7 cellular contexts compared by ENCODE assay signal in the genomic region with DNA sequence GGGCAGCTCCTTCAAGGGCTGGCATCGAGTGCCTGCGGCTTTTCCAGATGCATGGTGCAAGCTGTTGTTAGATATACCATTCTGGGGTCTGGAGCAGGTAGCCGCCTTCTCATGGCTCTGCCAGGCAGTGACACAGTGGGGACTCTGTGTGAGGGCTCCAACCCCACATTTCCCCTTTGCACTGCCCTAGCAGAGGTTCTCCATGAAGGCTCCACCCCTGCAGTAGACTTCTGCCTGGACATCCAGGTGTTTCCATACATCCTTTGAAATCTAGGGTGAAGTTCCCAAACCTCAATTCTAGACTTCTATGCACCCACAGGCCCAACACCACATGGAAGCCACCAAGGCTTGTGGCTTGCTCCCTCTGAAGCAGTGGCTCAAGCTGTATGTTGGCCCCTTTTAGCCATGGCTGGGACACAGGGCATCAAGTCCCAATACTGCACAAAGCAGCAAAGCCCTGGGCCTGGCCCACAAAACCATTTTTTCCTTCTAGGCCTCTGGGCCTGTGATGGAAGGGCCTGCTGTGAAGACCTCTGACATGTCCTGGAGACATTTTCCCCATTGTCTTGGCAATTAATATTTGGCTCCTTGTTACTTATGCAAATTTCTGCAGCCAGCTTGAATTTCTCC. TPM values are rescaled to one million over a fixed set of nuclear protein-coding genes. Genes with fewer than 3 reads are reported as not detected.
DNase-seq lines count a peak whose midpoint lies in the region; ATAC-seq, FAIRE-seq and TF ChIP-seq lines count a peak whose summit lies in the region.
"Not testable (repeated sequence)": the region's sequence is repeated elsewhere in the genome, so short reads cannot be mapped to it uniquely, and the experiment has no call there.

No MANE protein-coding gene starts in this region.

- peak overlapping the region; percentile 68 for H2AK5ac ChIP-seq in mesenchymal stem cell (ENCODE audit: low read length, severe bottlenecking)

- SMC1A ChIA-PET in GM12878 (lab: Charles Lee; ENCODE audit: uncharacterized antibody, unreplicated experiment): not testable (repeated sequence)

- H3K4me3 Mint-ChIP-seq in chondrocyte (ENCODE audit: unreplicated experiment): not testable (repeated sequence)

- H3K27ac Mint-ChIP-seq in chondrocyte (ENCODE audit: unreplicated experiment): peak overlapping the region; percentile 91

- TF ChIP-seq CTCF in A549 (IDR thresholded peaks at IDR 0.05); C4-2B (conservative IDR thresholded peaks at IDR 0.05); HEK293 (tag by site-specific recombination; IDR thresholded peaks at IDR 0.05); GM12878 (IDR thresholded peaks at IDR 0.05 in 2 of 3, conservative IDR thresholded peaks at IDR 0.05 in 1 of 3; ENCODE audit: control insufficient read depth in 2 of 3, extremely low read depth in 1 of 3, insufficient read depth in 1 of 3, low read depth in 3 of 3, low read length in 3 of 3); chondrocyte (IDR thresholded peaks at IDR 0.05); HepG2 (CRISPR knock-in tag; IDR thresholded peaks at IDR 0.05): not testable (repeated sequence)

- not testable (repeated sequence) for TF ChIP-seq POLR2A in A549 (IDR thresholded peaks at IDR 0.05; ENCODE audit: low read length); GM12878 (IDR thresholded peaks at IDR 0.05; ENCODE audit: low read depth, low read length); HepG2 (IDR thresholded peaks at IDR 0.05; ENCODE audit: insufficient read depth in 1 of 2, low read depth in 2 of 2, low read length in 2 of 2)

- not testable (repeated sequence) for H2BK5ac ChIP-seq in mesenchymal stem cell (ENCODE audit: low read depth, low read length, poor library complexity, severe bottlenecking)

- BruUV-seq in GM12878 (replicated peaks; lab: Mats Ljungman, UMichigan); HepG2 (replicated peaks; lab: Mats Ljungman, UMichigan): not testable (repeated sequence)

- H3K79me2 ChIP-seq in GM12878 (ENCODE audit: control insufficient read depth, insufficient read depth, low read length): peaks cover 28% of the 10 kb centered on the region
- H3K79me2 ChIP-seq in HepG2 (ENCODE audit: insufficient read depth, low read length): peaks cover 40% of the 10 kb centered on the region

- H3K79me1 ChIP-seq in mesenchymal stem cell (replicated peaks; ENCODE audit: low read length, poor library complexity, severe bottlenecking): peaks cover 20% of the 10 kb centered on the region

- not testable (repeated sequence) for H3K14ac ChIP-seq in mesenchymal stem cell (ENCODE audit: low read length in 2 of 2)

- not testable (repeated sequence) for FAIRE-seq in A549 (lab: Jason Lieb, UNC); GM12878 (lab: Jason Lieb, UNC); HepG2 (lab: Jason Lieb, UNC)

- H3K4ac ChIP-seq in mesenchymal stem cell (ENCODE audit: low read depth in 1 of 2, low read length in 2 of 2): not testable (repeated sequence)

- H3K27ac ChIP-seq in A549 (peak overlapping the region; percentile 51 to 71; a peak in 5 of 6 replicates), C4-2B (peak overlapping the region; percentile 14; the same call in 1 of the 2 replicates), HepG2 (ENCODE audit: extremely low read length, insufficient read depth, low read length) (peak overlapping the region; percentile 40), mesenchymal stem cell (ENCODE audit: low read length, poor library complexity, severe bottlenecking) (peak overlapping the region; percentile 74)
- H3K27ac ChIP-seq in HEK293 (ENCODE audit: extremely low read depth, low read depth, low read length); GM12878 (ENCODE audit: control insufficient read depth, insufficient read depth): not testable (repeated sequence)

- 100% methylated on average over 3 of the region's 3 CpGs for WGBS in A549 (ENCODE audit: missing lambda C conversion rate)
- WGBS in GM12878 (ENCODE audit: insufficient coverage, insufficient replicate concordance, low lambda C conversion rate, missing lambda C conversion rate): 86% methylated on average over 3 of the region's 3 CpGs
- 100% methylated on average over 3 of the region's 3 CpGs for WGBS in HepG2 (ENCODE audit: low lambda C conversion rate)
- 95% methylated on average over 3 of the region's 3 CpGs for WGBS in mesenchymal stem cell

- not testable (repeated sequence) for H2BK15ac ChIP-seq in mesenchymal stem cell (ENCODE audit: low read depth, poor library complexity, severe bottlenecking)

- H3K4me1 ChIP-seq in A549 (peaks cover 15% of the 10 kb centered on the region; the same call in 1 of the 3 replicates), HepG2 (ENCODE audit: insufficient read depth, low read length) (peaks cover 34% of the 10 kb centered on the region)
- not testable (repeated sequence) for H3K4me1 ChIP-seq in HEK293 (ENCODE audit: control insufficient read depth, insufficient read depth, low read length); GM12878 (ENCODE audit: control insufficient read depth, insufficient read depth, low read length); mesenchymal stem cell (ENCODE audit: control insufficient read depth, insufficient read depth, low read depth, low read length)

- in situ Hi-C loops in GM12878 (cut with MboI); HepG2 (cut with HindIII; ENCODE audit: extremely low pct_ligation_motif_present, low pct_unique_long_range_greater_than_20kb): not testable (repeated sequence)

- H3K4me3 ChIP-seq in A549; HEK293 (ENCODE audit: low read depth, low read length); GM12878; HepG2 (replicated peaks in 1 of 3; ENCODE audit: insufficient read depth in 1 of 3, low read depth in 2 of 3, low read length in 3 of 3); mesenchymal stem cell (ENCODE audit: insufficient read depth in 1 of 2, low read depth in 1 of 2, low read length in 2 of 2): not testable (repeated sequence)

- H3K23ac ChIP-seq in mesenchymal stem cell (ENCODE audit: low read length in 2 of 2): not testable (repeated sequence)

- CTCF ChIA-PET in A549 (lab: Yijun Ruan, JAX); HEK293 (lab: Yijun Ruan, JAX); GM12878 (lab: Yijun Ruan, JAX); HepG2 (lab: Yijun Ruan, JAX; ENCODE audit: low intra/inter-chr PET ratio, low total read pairs): not testable (repeated sequence)

- peaks cover 12% of the 10 kb centered on the region; the same call in 2 of the 3 replicates for H3K9me3 ChIP-seq in A549
- H3K9me3 ChIP-seq in HEK293 (ENCODE audit: control insufficient read depth, insufficient read depth, low read depth, low read length); mesenchymal stem cell (ENCODE audit: control insufficient read depth, low read length): not testable (repeated sequence)
- H3K9me3 ChIP-seq in GM12878 (replicated peaks; ENCODE audit: control insufficient read depth, insufficient read depth, low read length): peaks cover 22% of the 10 kb centered on the region
- peaks cover 15% of the 10 kb centered on the region for H3K9me3 ChIP-seq in HepG2 (ENCODE audit: low read length)

- intact Hi-C loops in GM12878 (cut with micrococcal nuclease; ENCODE audit: unreplicated experiment) (loop anchor here (10.0 kb wide), 1 partner anchor 533 kb away; a partner anchor contains a TSS), HepG2 (cut with micrococcal nuclease; ENCODE audit: unreplicated experiment) (loop anchor here (2.0 to 5.0 kb wide), 2 partner anchors 49 to 255 kb away; no protein-coding TSS in a partner anchor)

- not testable (repeated sequence) for ATAC-seq in A549, GM12878, HepG2

- not testable (repeated sequence) for H2BK120ac ChIP-seq in mesenchymal stem cell (ENCODE audit: low read depth, low read length)

- H3K9me3 Mint-ChIP-seq in chondrocyte (ENCODE audit: low read depth): not testable (repeated sequence)

- POLR2A ChIA-PET in A549 (lab: Yijun Ruan, JAX): interaction anchor here (0.7 kb wide), 1 partner anchor 12 kb away, joined by 3 read pairs; no protein-coding TSS in a partner anchor
- POLR2A ChIA-PET in HEK293 (lab: Yijun Ruan, JAX): not testable (repeated sequence)
- POLR2A ChIA-PET in GM12878 (lab: Charles Lee): interaction anchor here (0.6 kb wide), 2 partner anchors 41 to 1642 kb away, joined by 4 to 6 read pairs; no protein-coding TSS in a partner anchor
- POLR2A ChIA-PET in HepG2 (lab: Yijun Ruan, JAX): interaction anchor here (1.2 to 3.7 kb wide), 4 partner anchors 8 to 199 kb away, joined by 3 to 32 read pairs (median 12); a partner anchor contains a TSS

- H3K9ac ChIP-seq in GM12878 (ENCODE audit: control insufficient read depth, insufficient read depth, low read length); HepG2 (ENCODE audit: insufficient read depth, low read depth, low read length); mesenchymal stem cell (ENCODE audit: low read length): not testable (repeated sequence)

- not testable (repeated sequence) for H4K8ac ChIP-seq in mesenchymal stem cell (ENCODE audit: low read length)

- H3K4me1 Mint-ChIP-seq in chondrocyte (ENCODE audit: low read depth): peaks cover 16% of the 10 kb centered on the region

- RAD21 ChIA-PET in GM12878 (lab: Charles Lee; ENCODE audit: unreplicated experiment): not testable (repeated sequence)

- H2AFZ ChIP-seq in GM12878 (ENCODE audit: control insufficient read depth, low read depth, low read length); HepG2 (ENCODE audit: low read length); mesenchymal stem cell (ENCODE audit: low read depth, low read length): not testable (repeated sequence)

- TF ChIP-seq EP300 in A549 (IDR thresholded peaks at IDR 0.05); GM12878 (IDR thresholded peaks at IDR 0.05; ENCODE audit: borderline replicate concordance in 1 of 2, control insufficient read depth in 1 of 2, low read depth in 2 of 2, low read length in 2 of 2); HepG2 (IDR thresholded peaks at IDR 0.05; ENCODE audit: low read depth in 2 of 2, low read length in 2 of 2); HepG2 (CRISPR knock-in tag; IDR thresholded peaks at IDR 0.05; ENCODE audit: borderline replicate concordance): not testable (repeated sequence)

- not testable (repeated sequence) for H3K36me3 Mint-ChIP-seq in chondrocyte (ENCODE audit: low read depth)

- not testable (repeated sequence) for H3K18ac ChIP-seq in mesenchymal stem cell (ENCODE audit: low read depth in 1 of 2, low read length in 2 of 2)

- not testable (repeated sequence) for H3K27me3 Mint-ChIP-seq in chondrocyte (ENCODE audit: low read depth)

- not testable (repeated sequence) for H4K91ac ChIP-seq in mesenchymal stem cell (ENCODE audit: low read length)

- H2BK12ac ChIP-seq in mesenchymal stem cell (ENCODE audit: low read length in 2 of 2): not testable (repeated sequence)

- peaks cover 0 to 47% of the 10 kb centered on the region in 2 experiments; a peak in 2 of 3 replicates for H3K36me3 ChIP-seq in HEK293 (ENCODE audit: control insufficient read depth in 2 of 2, insufficient read depth in 1 of 2, low read length in 2 of 2)
- peaks cover 0 to 13% of the 10 kb centered on the region in 2 experiments; a peak in 1 of 4 replicates for H3K36me3 ChIP-seq in GM12878 (ENCODE audit: control insufficient read depth in 2 of 2, insufficient read depth in 2 of 2, low read length in 1 of 2)
- not testable (repeated sequence) for H3K36me3 ChIP-seq in HepG2 (replicated peaks in 1 of 2; ENCODE audit: control insufficient read depth in 1 of 2, insufficient read depth in 2 of 2, low read length in 2 of 2)
- peaks cover 12 to 31% of the 10 kb centered on the region in 2 experiments for H3K36me3 ChIP-seq in mesenchymal stem cell (ENCODE audit: control insufficient read depth in 1 of 2, insufficient read depth in 2 of 2, low read depth in 1 of 2, low read length in 2 of 2)

- H3K27me3 ChIP-seq in GM12878 (replicated peaks in 1 of 2; ENCODE audit: control insufficient read depth in 2 of 2, insufficient read depth in 2 of 2, low read length in 1 of 2); HepG2 (ENCODE audit: control insufficient read depth in 1 of 2, insufficient read depth in 2 of 2, low read length in 2 of 2); mesenchymal stem cell (ENCODE audit: control insufficient read depth in 1 of 2, insufficient read depth in 1 of 2, low read length in 2 of 2): not testable (repeated sequence)

- DNase-seq in A549 (ENCODE audit: low read depth in 1 of 2, low spot score in 1 of 2): peak in 1 of 2 experiments; percentile 5
- DNase-seq in GM12878 (ENCODE audit: low read depth, low spot score); chondrocyte (ENCODE audit: low spot score); HepG2 (ENCODE audit: low spot score); mesenchymal stem cell: not testable (repeated sequence)

- TF ChIP-seq RAD21 in A549 (conservative IDR thresholded peaks at IDR 0.05 in 1 of 2, IDR thresholded peaks at IDR 0.05 in 1 of 2); GM12878 (IDR thresholded peaks at IDR 0.05; ENCODE audit: insufficient read depth, low read depth, low read length); HepG2 (CRISPR knock-in tag; IDR thresholded peaks at IDR 0.05): not testable (repeated sequence)

- H4K20me1 ChIP-seq in GM12878 (ENCODE audit: control insufficient read depth, insufficient read depth); HepG2 (ENCODE audit: insufficient read depth, low read length): not testable (repeated sequence)

- H3K4me2 ChIP-seq in A549: 0 out of 3 replicates have a peak overlapping the region, but pooled peaks have one; percentile 59
- H3K4me2 ChIP-seq in GM12878 (ENCODE audit: control insufficient read depth, insufficient read depth); HepG2 (ENCODE audit: low read depth, low read length); mesenchymal stem cell (ENCODE audit: low read length, poor library complexity, severe bottlenecking): not testable (repeated sequence)

RNA-seq across cellular contexts. Expression of a gene that starts 8.8 kb away (rescaled TPM):
- polyA plus RNA-seq in A549 (2011; rRNA removed) (59.1 and 84.1 TPM in 2 replicates), A549 (2017; fragmentation: RNase III; extraction: RNeasy Plus Mini Kit Qiagen cat#74134 plus additional on column Dnase treatment) (44.9 to 49.9 TPM (median 48.6 TPM) in 3 replicates), GM12878 (2011; rRNA removed) (42.4 and 75.5 TPM in 2 replicates), GM12878 (2014; fragmentation: Illumina TruSeq; extraction: Trizol) (31.4 and 36.2 TPM in 2 replicates), GM12878 (2014; fragmentation: Nextera tagmentation; extraction: Ambion mirVana) (10 to 100 TPM; 52.3 to 55.9 TPM), GM12878 (2014; rRNA removed) (28.6 and 29.5 TPM in 2 replicates), GM12878 (2016; fragmentation: Nextera tagmentation; extraction: Ambion mirVana) (100 to 1,000 TPM; 128 to 132 TPM), HepG2 (2011; rRNA removed) (23.4 and 24.5 TPM in 2 replicates)
- polyA plus RNA-seq in A549 (2012; cell fraction: cytosol; rRNA removed): 34.2 and 36.0 TPM in 2 replicates
- 6.9 and 7.7 TPM in 2 replicates for polyA plus RNA-seq in A549 (2012; cell fraction: nucleus; rRNA removed)
- polyA minus RNA-seq in A549 (2011; rRNA and poly(A)+ RNA removed): 23.3 and 27.3 TPM in 2 replicates
- 8.6 and 10.1 TPM in 2 replicates for total RNA-seq in GM12878 (2013; cell fraction: nucleolus; rRNA removed)
- total RNA-seq in GM12878 (2014; rRNA removed) (33.4 and 39.6 TPM in 2 replicates), GM12878 (2014; rRNA removed; fragmentation: Illumina TruSeq; extraction: Trizol) (34.0 and 35.4 TPM in 2 replicates), GM12878 (2021) (29.1 and 31.7 TPM in 2 replicates), chondrocyte (20.7 to 30.9 TPM (median 29.7 TPM) in 3 replicates), HepG2 (2016; rRNA removed; fragmentation: Illumina TruSeq; extraction: Trizol) (35.5 and 37.7 TPM in 2 replicates)
- polyA plus RNA-seq in GM12878 (2011; ENCODE audit: low read depth): 11.5 TPM
- polyA plus RNA-seq in GM12878 (2011; cell fraction: cytosol; rRNA removed): 15.0 and 23.2 TPM in 2 replicates
- polyA plus RNA-seq in GM12878 (2011; cell fraction: nucleus; rRNA removed): 10.7 and 11.9 TPM in 2 replicates
- 29.2 and 31.4 TPM in 2 replicates for polyA plus RNA-seq in GM12878 (2012)
- 12.0 and 13.4 TPM in 2 replicates for polyA minus RNA-seq in GM12878 (2011; rRNA and poly(A)+ RNA removed)
- 5.3 and 11.3 TPM in 2 replicates for polyA minus RNA-seq in GM12878 (2011; cell fraction: cytosol; rRNA and poly(A)+ RNA removed)
- polyA minus RNA-seq in GM12878 (2011; cell fraction: nucleus; rRNA and poly(A)+ RNA removed): 3.0 and 4.2 TPM in 2 replicates
- 44.0 and 52.2 TPM in 2 replicates for total RNA-seq in HepG2 (2016; cell fraction: cytosol; rRNA removed; fragmentation: Illumina TruSeq; extraction: Trizol; ENCODE audit: low read depth)
- total RNA-seq in HepG2 (2016; cell fraction: insoluble cytoplasmic fraction; rRNA removed; fragmentation: Illumina TruSeq; extraction: Trizol): 36.2 and 41.7 TPM in 2 replicates
- total RNA-seq in HepG2 (2016; cell fraction: membrane; rRNA removed; fragmentation: Illumina TruSeq; extraction: Trizol): 50.6 and 52.5 TPM in 2 replicates
- total RNA-seq in HepG2 (2016; cell fraction: nucleus; rRNA removed; fragmentation: Illumina TruSeq; extraction: Trizol): 19.8 and 23.3 TPM in 2 replicates
- 12.7 and 14.1 TPM in 2 replicates for polyA plus RNA-seq in HepG2 (2011; cell fraction: cytosol; rRNA removed)
- 3.9 and 5.2 TPM in 2 replicates for polyA plus RNA-seq in HepG2 (2011; cell fraction: nucleus; rRNA removed)
- 40.0 and 43.1 TPM in 2 replicates for polyA plus RNA-seq in HepG2 (2012)
- 65.0 and 79.1 TPM in 2 replicates for polyA plus RNA-seq in HepG2 (2016; cell fraction: cytosol; fragmentation: Illumina TruSeq; extraction: Trizol; ENCODE audit: low read depth)
- polyA plus RNA-seq in HepG2 (2016; cell fraction: insoluble cytoplasmic fraction; fragmentation: Illumina TruSeq; extraction: Trizol; ENCODE audit: low read depth): 46.6 and 50.9 TPM in 2 replicates
- 52.5 and 57.2 TPM in 2 replicates for polyA plus RNA-seq in HepG2 (2016; cell fraction: membrane; fragmentation: Illumina TruSeq; extraction: Trizol; ENCODE audit: low read depth)
- 52.6 and 60.4 TPM in 2 replicates for polyA plus RNA-seq in HepG2 (2016; cell fraction: nucleus; fragmentation: Illumina TruSeq; extraction: Trizol; ENCODE audit: insufficient read depth, low read depth)
- polyA minus RNA-seq in HepG2 (2011; rRNA and poly(A)+ RNA removed; ENCODE audit: low replicate concordance): 25.6 and 28.4 TPM in 2 replicates
- polyA minus RNA-seq in HepG2 (2011; cell fraction: cytosol; rRNA and poly(A)+ RNA removed): 13.2 and 14.0 TPM in 2 replicates
- polyA minus RNA-seq in HepG2 (2011; cell fraction: nucleus; rRNA and poly(A)+ RNA removed): 5.6 and 6.4 TPM in 2 replicates
- polyA plus RNA-seq in mesenchymal stem cell (2013, experiment 1 of 2): 39.9 TPM
- polyA plus RNA-seq in mesenchymal stem cell (2013, experiment 2 of 2): 43.0 TPM

RNA-seq across cellular contexts. Expression of a gene that starts 50.2 kb away (rescaled TPM):
- polyA plus RNA-seq in A549 (2011; rRNA removed): 254 and 338 TPM in 2 replicates
- 194 and 198 TPM in 2 replicates for polyA plus RNA-seq in A549 (2012; cell fraction: cytosol; rRNA removed)
- polyA plus RNA-seq in A549 (2012; cell fraction: nucleus; rRNA removed): 122 and 144 TPM in 2 replicates
- polyA plus RNA-seq in A549 (2017; fragmentation: RNase III; extraction: RNeasy Plus Mini Kit Qiagen cat#74134 plus additional on column Dnase treatment): 181 to 198 TPM (median 186 TPM) in 3 replicates
- 148 and 152 TPM in 2 replicates for polyA minus RNA-seq in A549 (2011; rRNA and poly(A)+ RNA removed)
- total RNA-seq in GM12878 (2013; cell fraction: nucleolus; rRNA removed): 344 and 349 TPM in 2 replicates
- 496 and 526 TPM in 2 replicates for total RNA-seq in GM12878 (2014; rRNA removed)
- total RNA-seq in GM12878 (2014; rRNA removed; fragmentation: Illumina TruSeq; extraction: Trizol): 304 and 308 TPM in 2 replicates
- total RNA-seq in GM12878 (2021): 284 and 293 TPM in 2 replicates
- polyA plus RNA-seq in GM12878 (2011; ENCODE audit: low read depth): 341 TPM
- 572 and 603 TPM in 2 replicates for polyA plus RNA-seq in GM12878 (2011; rRNA removed)
- polyA plus RNA-seq in GM12878 (2011; cell fraction: cytosol; rRNA removed): 397 and 415 TPM in 2 replicates
- polyA plus RNA-seq in GM12878 (2011; cell fraction: nucleus; rRNA removed): 332 and 396 TPM in 2 replicates
- 276 and 301 TPM in 2 replicates for polyA plus RNA-seq in GM12878 (2012)
- polyA plus RNA-seq in GM12878 (2014; fragmentation: Illumina TruSeq; extraction: Trizol): 532 and 673 TPM in 2 replicates
- polyA plus RNA-seq in GM12878 (2014; fragmentation: Nextera tagmentation; extraction: Ambion mirVana): 100 to 1,000 TPM; 162 to 186 TPM
- 329 and 344 TPM in 2 replicates for polyA plus RNA-seq in GM12878 (2014; rRNA removed)
- polyA plus RNA-seq in GM12878 (2016; fragmentation: Nextera tagmentation; extraction: Ambion mirVana): 100 to 1,000 TPM; 460 to 472 TPM
- polyA minus RNA-seq in GM12878 (2011; rRNA and poly(A)+ RNA removed): 260 and 370 TPM in 2 replicates
- 167 and 178 TPM in 2 replicates for polyA minus RNA-seq in GM12878 (2011; cell fraction: cytosol; rRNA and poly(A)+ RNA removed)
- 166 and 308 TPM in 2 replicates for polyA minus RNA-seq in GM12878 (2011; cell fraction: nucleus; rRNA and poly(A)+ RNA removed)
- 227 to 235 TPM (median 234 TPM) in 3 replicates for total RNA-seq in chondrocyte
- total RNA-seq in HepG2 (2016; rRNA removed; fragmentation: Illumina TruSeq; extraction: Trizol): 224 and 265 TPM in 2 replicates
- total RNA-seq in HepG2 (2016; cell fraction: cytosol; rRNA removed; fragmentation: Illumina TruSeq; extraction: Trizol; ENCODE audit: low read depth): 200 and 234 TPM in 2 replicates
- 227 and 267 TPM in 2 replicates for total RNA-seq in HepG2 (2016; cell fraction: insoluble cytoplasmic fraction; rRNA removed; fragmentation: Illumina TruSeq; extraction: Trizol)
- 313 and 352 TPM in 2 replicates for total RNA-seq in HepG2 (2016; cell fraction: membrane; rRNA removed; fragmentation: Illumina TruSeq; extraction: Trizol)
- total RNA-seq in HepG2 (2016; cell fraction: nucleus; rRNA removed; fragmentation: Illumina TruSeq; extraction: Trizol): 161 and 168 TPM in 2 replicates
- polyA plus RNA-seq in HepG2 (2011; rRNA removed): 217 and 293 TPM in 2 replicates
- 183 and 224 TPM in 2 replicates for polyA plus RNA-seq in HepG2 (2011; cell fraction: cytosol; rRNA removed)
- 279 and 296 TPM in 2 replicates for polyA plus RNA-seq in HepG2 (2011; cell fraction: nucleus; rRNA removed)
- 192 and 199 TPM in 2 replicates for polyA plus RNA-seq in HepG2 (2012)
- 303 and 369 TPM in 2 replicates for polyA plus RNA-seq in HepG2 (2016; cell fraction: cytosol; fragmentation: Illumina TruSeq; extraction: Trizol; ENCODE audit: low read depth)
- polyA plus RNA-seq in HepG2 (2016; cell fraction: insoluble cytoplasmic fraction; fragmentation: Illumina TruSeq; extraction: Trizol; ENCODE audit: low read depth): 331 and 333 TPM in 2 replicates
- 340 and 387 TPM in 2 replicates for polyA plus RNA-seq in HepG2 (2016; cell fraction: membrane; fragmentation: Illumina TruSeq; extraction: Trizol; ENCODE audit: low read depth)
- polyA plus RNA-seq in HepG2 (2016; cell fraction: nucleus; fragmentation: Illumina TruSeq; extraction: Trizol; ENCODE audit: insufficient read depth, low read depth): 220 and 222 TPM in 2 replicates
- 111 and 172 TPM in 2 replicates for polyA minus RNA-seq in HepG2 (2011; rRNA and poly(A)+ RNA removed; ENCODE audit: low replicate concordance)
- 129 and 148 TPM in 2 replicates for polyA minus RNA-seq in HepG2 (2011; cell fraction: cytosol; rRNA and poly(A)+ RNA removed)
- 307 and 340 TPM in 2 replicates for polyA minus RNA-seq in HepG2 (2011; cell fraction: nucleus; rRNA and poly(A)+ RNA removed)
- polyA plus RNA-seq in mesenchymal stem cell (2013, experiment 1 of 2): 603 TPM
- polyA plus RNA-seq in mesenchymal stem cell (2013, experiment 2 of 2): 627 TPM
